1 cellular context compared by ENCODE assay signal in the genomic region with DNA sequence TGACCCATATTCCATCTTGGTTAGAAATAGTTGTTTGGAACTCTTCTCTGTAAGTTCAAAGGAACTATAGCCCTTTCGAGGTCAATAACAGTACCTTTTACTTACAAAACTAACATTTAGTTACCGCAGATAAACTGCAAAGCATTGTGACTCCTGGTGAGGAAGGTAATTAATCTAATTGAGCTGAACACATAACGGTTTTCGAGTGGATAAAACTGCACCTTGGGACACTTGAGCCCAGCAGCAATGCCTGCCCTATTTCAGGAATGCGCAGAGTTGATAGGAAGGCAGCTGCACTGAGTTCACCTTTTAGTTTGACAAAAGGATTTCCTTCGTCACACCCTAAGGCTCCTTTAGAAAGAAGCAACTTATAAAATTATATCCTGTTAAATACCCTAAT.
TF ChIP-seq lines count a peak whose summit lies in the region.

No MANE protein-coding gene starts in this region.

TF ChIP-seq in GM23338, 12 proteins besides CTCF, POLR2A, EP300 and RAD21 (continued from another document):
- TF ChIP-seq, protein P1, sequence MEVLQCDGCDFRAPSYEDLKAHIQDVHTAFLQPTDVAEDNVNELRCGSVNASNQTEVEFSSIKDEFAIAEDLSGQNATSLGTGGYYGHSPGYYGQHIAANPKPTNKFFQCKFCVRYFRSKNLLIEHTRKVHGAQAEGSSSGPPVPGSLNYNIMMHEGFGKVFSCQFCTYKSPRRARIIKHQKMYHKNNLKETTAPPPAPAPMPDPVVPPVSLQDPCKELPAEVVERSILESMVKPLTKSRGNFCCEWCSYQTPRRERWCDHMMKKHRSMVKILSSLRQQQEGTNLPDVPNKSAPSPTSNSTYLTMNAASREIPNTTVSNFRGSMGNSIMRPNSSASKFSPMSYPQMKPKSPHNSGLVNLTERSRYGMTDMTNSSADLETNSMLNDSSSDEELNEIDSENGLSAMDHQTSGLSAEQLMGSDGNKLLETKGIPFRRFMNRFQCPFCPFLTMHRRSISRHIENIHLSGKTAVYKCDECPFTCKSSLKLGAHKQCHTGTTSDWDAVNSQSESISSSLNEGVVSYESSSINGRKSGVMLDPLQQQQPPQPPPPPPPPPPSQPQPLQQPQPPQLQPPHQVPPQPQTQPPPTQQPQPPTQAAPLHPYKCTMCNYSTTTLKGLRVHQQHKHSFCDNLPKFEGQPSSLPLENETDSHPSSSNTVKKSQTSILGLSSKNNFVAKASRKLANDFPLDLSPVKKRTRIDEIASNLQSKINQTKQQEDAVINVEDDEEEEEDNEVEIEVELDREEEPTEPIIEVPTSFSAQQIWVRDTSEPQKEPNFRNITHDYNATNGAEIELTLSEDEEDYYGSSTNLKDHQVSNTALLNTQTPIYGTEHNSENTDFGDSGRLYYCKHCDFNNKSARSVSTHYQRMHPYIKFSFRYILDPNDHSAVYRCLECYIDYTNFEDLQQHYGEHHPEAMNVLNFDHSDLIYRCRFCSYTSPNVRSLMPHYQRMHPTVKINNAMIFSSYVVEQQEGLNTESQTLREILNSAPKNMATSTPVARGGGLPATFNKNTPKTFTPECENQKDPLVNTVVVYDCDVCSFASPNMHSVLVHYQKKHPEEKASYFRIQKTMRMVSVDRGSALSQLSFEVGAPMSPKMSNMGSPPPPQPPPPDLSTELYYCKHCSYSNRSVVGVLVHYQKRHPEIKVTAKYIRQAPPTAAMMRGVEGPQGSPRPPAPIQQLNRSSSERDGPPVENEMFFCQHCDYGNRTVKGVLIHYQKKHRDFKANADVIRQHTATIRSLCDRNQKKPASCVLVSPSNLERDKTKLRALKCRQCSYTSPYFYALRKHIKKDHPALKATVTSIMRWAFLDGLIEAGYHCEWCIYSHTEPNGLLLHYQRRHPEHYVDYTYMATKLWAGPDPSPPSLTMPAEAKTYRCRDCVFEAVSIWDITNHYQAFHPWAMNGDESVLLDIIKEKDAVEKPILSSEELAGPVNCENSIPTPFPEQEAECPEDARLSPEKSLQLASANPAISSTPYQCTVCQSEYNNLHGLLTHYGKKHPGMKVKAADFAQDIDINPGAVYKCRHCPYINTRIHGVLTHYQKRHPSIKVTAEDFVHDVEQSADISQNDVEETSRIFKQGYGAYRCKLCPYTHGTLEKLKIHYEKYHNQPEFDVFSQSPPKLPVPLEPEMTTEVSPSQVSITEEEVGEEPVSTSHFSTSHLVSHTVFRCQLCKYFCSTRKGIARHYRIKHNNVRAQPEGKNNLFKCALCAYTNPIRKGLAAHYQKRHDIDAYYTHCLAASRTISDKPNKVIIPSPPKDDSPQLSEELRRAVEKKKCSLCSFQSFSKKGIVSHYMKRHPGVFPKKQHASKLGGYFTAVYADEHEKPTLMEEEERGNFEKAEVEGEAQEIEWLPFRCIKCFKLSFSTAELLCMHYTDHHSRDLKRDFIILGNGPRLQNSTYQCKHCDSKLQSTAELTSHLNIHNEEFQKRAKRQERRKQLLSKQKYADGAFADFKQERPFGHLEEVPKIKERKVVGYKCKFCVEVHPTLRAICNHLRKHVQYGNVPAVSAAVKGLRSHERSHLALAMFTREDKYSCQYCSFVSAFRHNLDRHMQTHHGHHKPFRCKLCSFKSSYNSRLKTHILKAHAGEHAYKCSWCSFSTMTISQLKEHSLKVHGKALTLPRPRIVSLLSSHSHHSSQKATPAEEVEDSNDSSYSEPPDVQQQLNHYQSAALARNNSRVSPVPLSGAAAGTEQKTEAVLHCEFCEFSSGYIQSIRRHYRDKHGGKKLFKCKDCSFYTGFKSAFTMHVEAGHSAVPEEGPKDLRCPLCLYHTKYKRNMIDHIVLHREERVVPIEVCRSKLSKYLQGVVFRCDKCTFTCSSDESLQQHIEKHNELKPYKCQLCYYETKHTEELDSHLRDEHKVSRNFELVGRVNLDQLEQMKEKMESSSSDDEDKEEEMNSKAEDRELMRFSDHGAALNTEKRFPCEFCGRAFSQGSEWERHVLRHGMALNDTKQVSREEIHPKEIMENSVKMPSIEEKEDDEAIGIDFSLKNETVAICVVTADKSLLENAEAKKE (CRISPR knock-in tag; IDR thresholded peaks at IDR 0.05), result no peak
- TF ChIP-seq CREB1 (CRISPR knock-in tag; IDR thresholded peaks at IDR 0.05; ENCODE audit: low read depth), result no peak
